8 cellular contexts compared by ENCODE assay signal in genomic region chr12:6788972-6789905, GRCh38. TPM values are rescaled to one million over a fixed set of nuclear protein-coding genes. Genes with fewer than 3 reads are reported as not detected.
DNase-seq lines count a peak whose midpoint lies in the region; ATAC-seq and TF ChIP-seq lines count a peak whose summit lies in the region.

CD4 (plus strand) TSS chr12:6789528; CDS start chr12:6800139, 10,611 bp downstream.

- POLR2A ChIA-PET in OCI-LY7 (lab: Charles Lee) = interaction anchor here (0.8 kb wide), 1 partner anchor 33 kb away, joined by 3 read pairs; the partner anchor contains the start of gene GPR162

- H3K79me2 ChIP-seq in OCI-LY7 (ENCODE audit: insufficient read depth, low read depth, low read length) (no peaks in the 10 kb centered on the region), mesendoderm (ENCODE audit: control insufficient read depth, insufficient read depth, low read length) (no peaks in the 10 kb centered on the region)

- H3K27me3 ChIP-seq in mesendoderm (ENCODE audit: insufficient read depth, low read length, poor library complexity) = no peaks in the 10 kb centered on the region
- peaks cover 0 to 7% (median 4%) of the 10 kb centered on the region in 5 donors for H3K27me3 ChIP-seq in subcutaneous abdominal adipose tissue (ENCODE audit: control insufficient read depth in 5 of 5, insufficient read depth in 4 of 5, low read length in 5 of 5)

- no peaks in the 10 kb centered on the region for H3K79me1 ChIP-seq in mesendoderm (ENCODE audit: low read length)

- H3K9me3 ChIP-seq in OCI-LY7 (ENCODE audit: low read length) (no peaks in the 10 kb centered on the region), subcutaneous abdominal adipose tissue (ENCODE audit: control insufficient read depth in 5 of 5, low read length in 5 of 5) (no peaks in the 10 kb centered on the region)

- H2BK15ac ChIP-seq in mesendoderm (replicated peaks; ENCODE audit: low read depth) = no peak within 1 kb of the TSS

- no peak within 1 kb of the TSS for H3K18ac ChIP-seq in mesendoderm (ENCODE audit: low read length)

- no peak within 1 kb of the TSS for H3K4me2 ChIP-seq in OCI-LY7 (ENCODE audit: low read length)
- H3K4me2 ChIP-seq in mesendoderm (ENCODE audit: low read length) = no peak within 1 kb of the TSS

- H3K4ac ChIP-seq in mesendoderm (ENCODE audit: low read depth, low read length) = no peak within 1 kb of the TSS

- H3K27ac ChIP-seq in OCI-LY7 (ENCODE audit: low read depth, low read length, poor library complexity, severe bottlenecking) = no peak within 1 kb of the TSS
- H3K27ac ChIP-seq in mesendoderm (ENCODE audit: low read depth, low read length) = no peak within 1 kb of the TSS
- H3K27ac ChIP-seq in subcutaneous abdominal adipose tissue (ENCODE audit: low read depth, low read length) = no peak within 1 kb of the TSS

- peak within 1 kb of the TSS; percentile 50 for H3K56ac ChIP-seq in mesendoderm (ENCODE audit: low read length)

- ATAC-seq in HG02884 (IDR thresholded peaks at IDR 0.05; ENCODE audit: unreplicated experiment) = no peak

- H2BK120ac ChIP-seq in mesendoderm (ENCODE audit: low read depth, low read length) = no peak within 1 kb of the TSS

- in situ Hi-C loops in GM13977 (cut with MboI; ENCODE audit: low pct_unique_long_range_greater_than_20kb, low sequenced_read_pairs, unreplicated experiment) = no loop called here

- no peak within 1 kb of the TSS for H4K8ac ChIP-seq in mesendoderm (ENCODE audit: low read depth, low read length)

- H3K9ac ChIP-seq in mesendoderm (ENCODE audit: low read length) (peak within 1 kb of the TSS; percentile 25), subcutaneous abdominal adipose tissue (ENCODE audit: low read length in 5 of 5) (peak within 1 kb of the TSS in 2 of 5 donors; percentile 6 to 23)

- CTCF ChIA-PET in OCI-LY7 (lab: Charles Lee; ENCODE audit: unreplicated experiment) = no interaction called here

- H3K4me1 ChIP-seq in OCI-LY7 (ENCODE audit: insufficient read depth, low read length, poor library complexity, severe bottlenecking) (peaks cover 24% of the 10 kb centered on the region), mesendoderm (ENCODE audit: control insufficient read depth, low read depth, low read length) (peaks cover 3% of the 10 kb centered on the region), subcutaneous abdominal adipose tissue (ENCODE audit: control insufficient read depth in 5 of 5, insufficient read depth in 5 of 5, low read length in 5 of 5) (peaks cover 0 to 48% (median 15%) of the 10 kb centered on the region in 5 donors)

- no peaks in the 10 kb centered on the region for H3K9me2 ChIP-seq in OCI-LY7 (ENCODE audit: insufficient read depth, low read length)

- TF ChIP-seq CTCF in OCI-LY7 (conservative IDR thresholded peaks at IDR 0.05; ENCODE audit: low read length) = no peak
- no peak for TF ChIP-seq CTCF in GM13977 (IDR thresholded peaks at IDR 0.05; ENCODE audit: extremely low read depth, insufficient read depth, missing control alignments)

- intact Hi-C loops in OCI-LY7 (cut with micrococcal nuclease; ENCODE audit: unreplicated experiment) = no loop called here

- DNase-seq in OCI-LY7 (ENCODE audit: low spot score) = no peak
- peak; percentile 71 for DNase-seq in activated naive CD4-positive, alpha-beta T cell treated with anti-CD3 and anti-CD28 coated beads, Interleukin-2, amount 50 U/mL, for 16 hours
- DNase-seq in mesendoderm = no peak
- DNase-seq in NCI-H2227 (lab: John Stamatoyannopoulos, UW; ENCODE audit: unreplicated experiment) = no peak
- no peak for DNase-seq in GM13977 (ENCODE audit: low spot score)
- DNase-seq in NCI-H2196 treated with DMSO at 0.1 percent for 48 hours (lab: John Stamatoyannopoulos, UW; ENCODE audit: unreplicated experiment) = no peak

- H2AFZ ChIP-seq in OCI-LY7 (ENCODE audit: low read length) = peak within 1 kb of the TSS; percentile 8; the same call in 1 of the 2 replicates

- no peak within 1 kb of the TSS for H4K5ac ChIP-seq in mesendoderm (ENCODE audit: low read length)

- H3K36me3 ChIP-seq in OCI-LY7 (ENCODE audit: insufficient read depth, low read length) (no peaks in the 10 kb centered on the region), mesendoderm (ENCODE audit: control insufficient read depth, insufficient read depth, low read length) (no peaks in the 10 kb centered on the region), subcutaneous abdominal adipose tissue (ENCODE audit: control insufficient read depth in 5 of 5, insufficient read depth in 5 of 5, low read length in 5 of 5) (no peaks in the 10 kb centered on the region)

- no peak within 1 kb of the TSS for H3K4me3 ChIP-seq in OCI-LY7 (ENCODE audit: low read depth, low read length, poor library complexity, severe bottlenecking)
- no peak within 1 kb of the TSS for H3K4me3 ChIP-seq in mesendoderm (ENCODE audit: low read length)
- H3K4me3 ChIP-seq in subcutaneous abdominal adipose tissue (ENCODE audit: low read depth in 1 of 5, low read length in 5 of 5) = peak within 1 kb of the TSS; percentile 51 to 60 (median 55)

- no peaks in the 10 kb centered on the region for H4K20me1 ChIP-seq in OCI-LY7 (ENCODE audit: insufficient read depth, low read length)

- BruUV-seq in OCI-LY7 (replicated peaks; lab: Mats Ljungman, UMichigan) = no TSS peak

- no CpG with 5 or more reads among the region's 18 CpGs for WGBS in mesendoderm (ENCODE audit: extremely low coverage, insufficient coverage, low lambda C conversion rate)

- H2BK5ac ChIP-seq in mesendoderm (ENCODE audit: low read length) = no peak within 1 kb of the TSS

- no peak within 1 kb of the TSS for H2AK5ac ChIP-seq in mesendoderm (ENCODE audit: low read length)

- H3K23ac ChIP-seq in mesendoderm (ENCODE audit: low read length) = no peak within 1 kb of the TSS

RNA-seq across cellular contexts. Expression of gene CD4, which starts in this region (rescaled TPM):
- not detected in 2 replicates for total RNA-seq in OCI-LY7 (2014; rRNA removed; shearing (Covaris generic))
- total RNA-seq in OCI-LY7 (2022) = not detected in 2 replicates
- polyA plus RNA-seq in mesendoderm (2013, experiment 1 of 2) = 0.42 TPM
- polyA plus RNA-seq in mesendoderm (2013, experiment 2 of 2) = 0.49 TPM

Comparison
In these comparisons a context has a peak if more than half of its experiments do, and no peak if none do; other contexts are left out.
1. H3K4me3 ChIP-seq: peak in subcutaneous abdominal adipose tissue (5 of 5); none in OCI-LY7 (single experiment) and mesendoderm (single experiment).